ENCODE assay signal across 1 cellular context in the genomic region with DNA sequence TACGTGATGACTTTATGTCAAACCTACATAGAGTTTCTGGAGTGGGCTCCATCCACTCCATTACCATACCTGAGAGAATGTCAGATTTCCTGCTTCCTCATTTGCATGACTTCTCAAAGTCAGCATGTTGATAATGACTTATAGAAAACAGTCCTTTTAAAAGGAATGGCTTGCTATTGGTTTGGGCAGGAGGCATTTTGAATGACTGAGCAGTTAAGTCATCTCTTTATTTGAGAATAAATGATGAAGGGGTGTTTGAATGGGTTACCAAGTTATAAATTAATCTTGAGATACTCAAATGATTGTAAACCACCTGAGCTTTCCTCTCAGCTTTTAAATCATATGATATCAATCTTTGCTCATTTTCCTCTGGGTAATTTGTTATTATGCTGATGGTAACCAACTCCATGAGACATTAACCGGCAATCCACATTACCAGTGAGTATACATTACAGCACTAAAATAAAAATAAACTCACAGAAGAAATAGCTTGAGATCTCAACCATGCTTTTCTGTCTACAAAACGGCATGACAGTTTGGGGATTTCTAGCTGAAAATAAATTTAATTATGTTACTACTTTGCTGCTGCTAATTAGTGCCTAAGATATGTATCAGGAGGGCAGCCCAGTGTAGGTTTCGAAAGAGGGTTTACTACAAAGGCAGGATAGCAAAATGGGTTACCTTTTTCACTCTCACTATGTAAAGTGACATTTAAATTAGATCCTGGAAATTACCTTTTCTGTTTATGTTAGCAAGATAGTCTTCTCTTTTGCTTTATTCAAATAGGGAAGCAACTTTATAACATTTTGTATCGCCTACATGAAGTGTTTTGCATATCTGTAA.
TF ChIP-seq lines count a peak whose summit lies in the region.

No MANE protein-coding gene starts in this region.

TF ChIP-seq in IMR-90, 13 proteins besides CTCF, POLR2A, EP300 and RAD21:
- TF ChIP-seq MAZ (IDR thresholded peaks at IDR 0.05; ENCODE audit: borderline replicate concordance, low read depth, low read length) (no peak), BHLHE40 (IDR thresholded peaks at IDR 0.05; ENCODE audit: low read depth, low read length) (no peak), MXI1 (IDR thresholded peaks at IDR 0.05; ENCODE audit: borderline replicate concordance, low read depth, low read length) (no peak), SMC3 (IDR thresholded peaks at IDR 0.05; ENCODE audit: low read depth, low read length) (no peak), NFE2L2 (IDR thresholded peaks at IDR 0.05; ENCODE audit: low read depth, low read length) (no peak), CEBPB (IDR thresholded peaks at IDR 0.05; ENCODE audit: low read depth, low read length) (no peak), CHD1 (IDR thresholded peaks at IDR 0.05; ENCODE audit: low read depth, low read length) (no peak), RFX5 (IDR thresholded peaks at IDR 0.05; ENCODE audit: low read depth, low read length) (no peak), MAFK (IDR thresholded peaks at IDR 0.05; ENCODE audit: low read depth, low read length) (no peak), FOS (IDR thresholded peaks at IDR 0.05; ENCODE audit: low read depth, low read length) (no peak), RCOR1 (IDR thresholded peaks at IDR 0.05; ENCODE audit: insufficient replicate concordance, low read length) (no peak)
- TF ChIP-seq, protein P1, sequence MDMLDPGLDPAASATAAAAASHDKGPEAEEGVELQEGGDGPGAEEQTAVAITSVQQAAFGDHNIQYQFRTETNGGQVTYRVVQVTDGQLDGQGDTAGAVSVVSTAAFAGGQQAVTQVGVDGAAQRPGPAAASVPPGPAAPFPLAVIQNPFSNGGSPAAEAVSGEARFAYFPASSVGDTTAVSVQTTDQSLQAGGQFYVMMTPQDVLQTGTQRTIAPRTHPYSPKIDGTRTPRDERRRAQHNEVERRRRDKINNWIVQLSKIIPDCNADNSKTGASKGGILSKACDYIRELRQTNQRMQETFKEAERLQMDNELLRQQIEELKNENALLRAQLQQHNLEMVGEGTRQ (IDR thresholded peaks at IDR 0.05; ENCODE audit: low read depth, low read length): no peak
- TF ChIP-seq, protein P2, sequence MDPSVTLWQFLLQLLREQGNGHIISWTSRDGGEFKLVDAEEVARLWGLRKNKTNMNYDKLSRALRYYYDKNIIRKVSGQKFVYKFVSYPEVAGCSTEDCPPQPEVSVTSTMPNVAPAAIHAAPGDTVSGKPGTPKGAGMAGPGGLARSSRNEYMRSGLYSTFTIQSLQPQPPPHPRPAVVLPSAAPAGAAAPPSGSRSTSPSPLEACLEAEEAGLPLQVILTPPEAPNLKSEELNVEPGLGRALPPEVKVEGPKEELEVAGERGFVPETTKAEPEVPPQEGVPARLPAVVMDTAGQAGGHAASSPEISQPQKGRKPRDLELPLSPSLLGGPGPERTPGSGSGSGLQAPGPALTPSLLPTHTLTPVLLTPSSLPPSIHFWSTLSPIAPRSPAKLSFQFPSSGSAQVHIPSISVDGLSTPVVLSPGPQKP (IDR thresholded peaks at IDR 0.05; ENCODE audit: borderline replicate concordance, low read depth, low read length): no peak
